Comparison of ENCODE assay signal across 1 cellular context in the genomic region with DNA sequence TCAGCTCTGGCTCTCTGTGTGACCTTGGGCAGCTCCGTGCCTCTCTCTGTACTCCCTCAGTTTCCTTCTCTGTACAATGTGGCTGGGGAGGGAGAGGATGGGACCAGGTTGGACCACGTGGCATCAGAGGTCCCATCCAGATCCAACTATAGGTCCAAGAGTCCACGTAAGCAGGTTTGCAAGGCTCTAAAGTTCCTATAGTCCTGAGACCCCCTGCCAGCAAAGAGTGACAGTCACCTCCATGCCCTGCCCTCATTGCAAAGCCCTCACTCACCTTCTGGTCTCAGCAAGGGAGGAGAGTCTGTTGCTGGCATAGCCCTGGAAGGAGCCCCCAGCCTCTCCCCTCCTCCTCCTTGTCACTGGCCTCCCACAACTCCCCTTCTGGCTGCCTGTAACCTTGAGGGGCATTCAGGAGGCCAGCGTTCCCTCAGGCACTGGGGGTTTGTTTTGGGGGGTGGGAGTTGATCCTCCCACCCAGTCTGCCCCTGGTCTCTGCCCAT.
TF ChIP-seq lines count a peak whose summit lies in the region.

No MANE protein-coding gene starts in this region.

TF ChIP-seq in HepG2, 621 proteins besides CTCF, POLR2A, EP300 and RAD21 (continued from another document):
- TF ChIP-seq, protein P1, sequence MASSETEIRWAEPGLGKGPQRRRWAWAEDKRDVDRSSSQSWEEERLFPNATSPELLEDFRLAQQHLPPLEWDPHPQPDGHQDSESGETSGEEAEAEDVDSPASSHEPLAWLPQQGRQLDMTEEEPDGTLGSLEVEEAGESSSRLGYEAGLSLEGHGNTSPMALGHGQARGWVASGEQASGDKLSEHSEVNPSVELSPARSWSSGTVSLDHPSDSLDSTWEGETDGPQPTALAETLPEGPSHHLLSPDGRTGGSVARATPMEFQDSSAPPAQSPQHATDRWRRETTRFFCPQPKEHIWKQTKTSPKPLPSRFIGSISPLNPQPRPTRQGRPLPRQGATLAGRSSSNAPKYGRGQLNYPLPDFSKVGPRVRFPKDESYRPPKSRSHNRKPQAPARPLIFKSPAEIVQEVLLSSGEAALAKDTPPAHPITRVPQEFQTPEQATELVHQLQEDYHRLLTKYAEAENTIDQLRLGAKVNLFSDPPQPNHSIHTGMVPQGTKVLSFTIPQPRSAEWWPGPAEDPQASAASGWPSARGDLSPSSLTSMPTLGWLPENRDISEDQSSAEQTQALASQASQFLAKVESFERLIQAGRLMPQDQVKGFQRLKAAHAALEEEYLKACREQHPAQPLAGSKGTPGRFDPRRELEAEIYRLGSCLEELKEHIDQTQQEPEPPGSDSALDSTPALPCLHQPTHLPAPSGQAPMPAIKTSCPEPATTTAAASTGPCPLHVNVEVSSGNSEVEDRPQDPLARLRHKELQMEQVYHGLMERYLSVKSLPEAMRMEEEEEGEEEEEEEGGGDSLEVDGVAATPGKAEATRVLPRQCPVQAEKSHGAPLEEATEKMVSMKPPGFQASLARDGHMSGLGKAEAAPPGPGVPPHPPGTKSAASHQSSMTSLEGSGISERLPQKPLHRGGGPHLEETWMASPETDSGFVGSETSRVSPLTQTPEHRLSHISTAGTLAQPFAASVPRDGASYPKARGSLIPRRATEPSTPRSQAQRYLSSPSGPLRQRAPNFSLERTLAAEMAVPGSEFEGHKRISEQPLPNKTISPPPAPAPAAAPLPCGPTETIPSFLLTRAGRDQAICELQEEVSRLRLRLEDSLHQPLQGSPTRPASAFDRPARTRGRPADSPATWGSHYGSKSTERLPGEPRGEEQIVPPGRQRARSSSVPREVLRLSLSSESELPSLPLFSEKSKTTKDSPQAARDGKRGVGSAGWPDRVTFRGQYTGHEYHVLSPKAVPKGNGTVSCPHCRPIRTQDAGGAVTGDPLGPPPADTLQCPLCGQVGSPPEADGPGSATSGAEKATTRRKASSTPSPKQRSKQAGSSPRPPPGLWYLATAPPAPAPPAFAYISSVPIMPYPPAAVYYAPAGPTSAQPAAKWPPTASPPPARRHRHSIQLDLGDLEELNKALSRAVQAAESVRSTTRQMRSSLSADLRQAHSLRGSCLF (CRISPR knock-in tag; IDR thresholded peaks at IDR 0.05; ENCODE audit: borderline replicate concordance): no peak
- TF ChIP-seq FOXA1 (IDR thresholded peaks at IDR 0.05) (no peak), FOXA1 (CRISPR knock-in tag; IDR thresholded peaks at IDR 0.05) (no peak), ATF7 (IDR thresholded peaks at IDR 0.05) (no peak), ATF7 (CRISPR knock-in tag; IDR thresholded peaks at IDR 0.05) (0 out of 2 replicates have a peak, but pooled peaks have one; percentile 4), TEAD2 (CRISPR knock-in tag; IDR thresholded peaks at IDR 0.05) (no peak), NFE2L2 (IDR thresholded peaks at IDR 0.05; ENCODE audit: low read length) (no peak), ZBTB38 (CRISPR knock-in tag; IDR thresholded peaks at IDR 0.05) (0 out of 2 replicates have a peak, but pooled peaks have one; percentile 37), POLR2AphosphoS2 (IDR thresholded peaks at IDR 0.05; ENCODE audit: low read depth, low read length) (no peak), MYC (CRISPR knock-in tag; IDR thresholded peaks at IDR 0.05; ENCODE audit: borderline replicate concordance) (0 out of 2 replicates have a peak, but pooled peaks have one; percentile 41), ZFP36L1 (CRISPR knock-in tag; IDR thresholded peaks at IDR 0.05) (no peak), EED (CRISPR knock-in tag; IDR thresholded peaks at IDR 0.05) (0 out of 2 replicates have a peak, but pooled peaks have one; percentile 55), NCOA5 (CRISPR knock-in tag; IDR thresholded peaks at IDR 0.05) (no peak), ZFY (CRISPR knock-in tag; IDR thresholded peaks at IDR 0.05) (0 out of 2 replicates have a peak, but pooled peaks have one; percentile 26), SOX13 (IDR thresholded peaks at IDR 0.05) (no peak), SOX13 (CRISPR knock-in tag; conservative IDR thresholded peaks at IDR 0.05 in 1 of 2, IDR thresholded peaks at IDR 0.05 in 1 of 2) (no peak), ZIK1 (CRISPR knock-in tag; IDR thresholded peaks at IDR 0.05; ENCODE audit: borderline replicate concordance, low read depth) (no peak), MXD4 (CRISPR knock-in tag; IDR thresholded peaks at IDR 0.05) (no peak), CENPX (CRISPR knock-in tag; IDR thresholded peaks at IDR 0.05) (no peak), ZNF660 (CRISPR knock-in tag; IDR thresholded peaks at IDR 0.05; ENCODE audit: borderline replicate concordance, low read depth) (no peak), EEA1 (CRISPR knock-in tag; IDR thresholded peaks at IDR 0.05; ENCODE audit: borderline replicate concordance) (no peak), ZFP82 (CRISPR knock-in tag; IDR thresholded peaks at IDR 0.05; ENCODE audit: borderline replicate concordance) (no peak), HMG20A (CRISPR knock-in tag; IDR thresholded peaks at IDR 0.05; ENCODE audit: borderline replicate concordance) (no peak), NCOA2 (CRISPR knock-in tag; IDR thresholded peaks at IDR 0.05) (no peak), XRCC5 (optimal IDR thresholded peaks at IDR 0.05; ENCODE audit: low read length) (peak; percentile 3), TCF12 (IDR thresholded peaks at IDR 0.05) (no peak), TCF12 (CRISPR knock-in tag; IDR thresholded peaks at IDR 0.05) (no peak), ZNF337 (CRISPR knock-in tag; IDR thresholded peaks at IDR 0.05; ENCODE audit: borderline replicate concordance, low read depth) (no peak)
- TF ChIP-seq, protein P2, sequence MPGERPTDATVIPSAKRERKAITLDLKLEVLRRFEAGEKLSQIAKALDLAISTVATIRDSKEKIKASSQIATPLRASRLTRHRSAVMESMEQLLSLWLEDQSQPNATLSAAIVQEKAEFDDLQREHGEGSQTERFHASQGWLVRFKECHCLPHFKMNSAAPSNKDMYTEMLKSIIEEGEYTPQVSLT (CRISPR knock-in tag; IDR thresholded peaks at IDR 0.05; ENCODE audit: borderline replicate concordance, low read depth): no peak
- TF ChIP-seq, protein P3, sequence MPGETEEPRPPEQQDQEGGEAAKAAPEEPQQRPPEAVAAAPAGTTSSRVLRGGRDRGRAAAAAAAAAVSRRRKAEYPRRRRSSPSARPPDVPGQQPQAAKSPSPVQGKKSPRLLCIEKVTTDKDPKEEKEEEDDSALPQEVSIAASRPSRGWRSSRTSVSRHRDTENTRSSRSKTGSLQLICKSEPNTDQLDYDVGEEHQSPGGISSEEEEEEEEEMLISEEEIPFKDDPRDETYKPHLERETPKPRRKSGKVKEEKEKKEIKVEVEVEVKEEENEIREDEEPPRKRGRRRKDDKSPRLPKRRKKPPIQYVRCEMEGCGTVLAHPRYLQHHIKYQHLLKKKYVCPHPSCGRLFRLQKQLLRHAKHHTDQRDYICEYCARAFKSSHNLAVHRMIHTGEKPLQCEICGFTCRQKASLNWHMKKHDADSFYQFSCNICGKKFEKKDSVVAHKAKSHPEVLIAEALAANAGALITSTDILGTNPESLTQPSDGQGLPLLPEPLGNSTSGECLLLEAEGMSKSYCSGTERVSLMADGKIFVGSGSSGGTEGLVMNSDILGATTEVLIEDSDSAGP (CRISPR knock-in tag; IDR thresholded peaks at IDR 0.05; ENCODE audit: borderline replicate concordance): 0 out of 2 replicates have a peak, but pooled peaks have one; percentile 1
- TF ChIP-seq, protein P4, sequence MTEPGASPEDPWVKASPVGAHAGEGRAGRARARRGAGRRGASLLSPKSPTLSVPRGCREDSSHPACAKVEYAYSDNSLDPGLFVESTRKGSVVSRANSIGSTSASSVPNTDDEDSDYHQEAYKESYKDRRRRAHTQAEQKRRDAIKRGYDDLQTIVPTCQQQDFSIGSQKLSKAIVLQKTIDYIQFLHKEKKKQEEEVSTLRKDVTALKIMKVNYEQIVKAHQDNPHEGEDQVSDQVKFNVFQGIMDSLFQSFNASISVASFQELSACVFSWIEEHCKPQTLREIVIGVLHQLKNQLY (CRISPR knock-in tag; IDR thresholded peaks at IDR 0.05): no peak
- TF ChIP-seq, protein P5, sequence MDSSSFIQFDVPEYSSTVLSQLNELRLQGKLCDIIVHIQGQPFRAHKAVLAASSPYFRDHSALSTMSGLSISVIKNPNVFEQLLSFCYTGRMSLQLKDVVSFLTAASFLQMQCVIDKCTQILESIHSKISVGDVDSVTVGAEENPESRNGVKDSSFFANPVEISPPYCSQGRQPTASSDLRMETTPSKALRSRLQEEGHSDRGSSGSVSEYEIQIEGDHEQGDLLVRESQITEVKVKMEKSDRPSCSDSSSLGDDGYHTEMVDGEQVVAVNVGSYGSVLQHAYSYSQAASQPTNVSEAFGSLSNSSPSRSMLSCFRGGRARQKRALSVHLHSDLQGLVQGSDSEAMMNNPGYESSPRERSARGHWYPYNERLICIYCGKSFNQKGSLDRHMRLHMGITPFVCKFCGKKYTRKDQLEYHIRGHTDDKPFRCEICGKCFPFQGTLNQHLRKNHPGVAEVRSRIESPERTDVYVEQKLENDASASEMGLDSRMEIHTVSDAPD (CRISPR knock-in tag; IDR thresholded peaks at IDR 0.05): no peak
- TF ChIP-seq, protein P6, sequence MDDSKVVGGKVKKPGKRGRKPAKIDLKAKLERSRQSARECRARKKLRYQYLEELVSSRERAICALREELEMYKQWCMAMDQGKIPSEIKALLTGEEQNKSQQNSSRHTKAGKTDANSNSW (CRISPR knock-in tag; IDR thresholded peaks at IDR 0.05; ENCODE audit: borderline replicate concordance): no peak
- TF ChIP-seq, protein P7, sequence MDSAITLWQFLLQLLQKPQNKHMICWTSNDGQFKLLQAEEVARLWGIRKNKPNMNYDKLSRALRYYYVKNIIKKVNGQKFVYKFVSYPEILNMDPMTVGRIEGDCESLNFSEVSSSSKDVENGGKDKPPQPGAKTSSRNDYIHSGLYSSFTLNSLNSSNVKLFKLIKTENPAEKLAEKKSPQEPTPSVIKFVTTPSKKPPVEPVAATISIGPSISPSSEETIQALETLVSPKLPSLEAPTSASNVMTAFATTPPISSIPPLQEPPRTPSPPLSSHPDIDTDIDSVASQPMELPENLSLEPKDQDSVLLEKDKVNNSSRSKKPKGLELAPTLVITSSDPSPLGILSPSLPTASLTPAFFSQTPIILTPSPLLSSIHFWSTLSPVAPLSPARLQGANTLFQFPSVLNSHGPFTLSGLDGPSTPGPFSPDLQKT (CRISPR knock-in tag; IDR thresholded peaks at IDR 0.05; ENCODE audit: borderline replicate concordance): no peak
- TF ChIP-seq, protein P8, sequence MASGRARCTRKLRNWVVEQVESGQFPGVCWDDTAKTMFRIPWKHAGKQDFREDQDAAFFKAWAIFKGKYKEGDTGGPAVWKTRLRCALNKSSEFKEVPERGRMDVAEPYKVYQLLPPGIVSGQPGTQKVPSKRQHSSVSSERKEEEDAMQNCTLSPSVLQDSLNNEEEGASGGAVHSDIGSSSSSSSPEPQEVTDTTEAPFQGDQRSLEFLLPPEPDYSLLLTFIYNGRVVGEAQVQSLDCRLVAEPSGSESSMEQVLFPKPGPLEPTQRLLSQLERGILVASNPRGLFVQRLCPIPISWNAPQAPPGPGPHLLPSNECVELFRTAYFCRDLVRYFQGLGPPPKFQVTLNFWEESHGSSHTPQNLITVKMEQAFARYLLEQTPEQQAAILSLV (CRISPR knock-in tag; IDR thresholded peaks at IDR 0.05; ENCODE audit: borderline replicate concordance): no peak
- TF ChIP-seq, protein P9, sequence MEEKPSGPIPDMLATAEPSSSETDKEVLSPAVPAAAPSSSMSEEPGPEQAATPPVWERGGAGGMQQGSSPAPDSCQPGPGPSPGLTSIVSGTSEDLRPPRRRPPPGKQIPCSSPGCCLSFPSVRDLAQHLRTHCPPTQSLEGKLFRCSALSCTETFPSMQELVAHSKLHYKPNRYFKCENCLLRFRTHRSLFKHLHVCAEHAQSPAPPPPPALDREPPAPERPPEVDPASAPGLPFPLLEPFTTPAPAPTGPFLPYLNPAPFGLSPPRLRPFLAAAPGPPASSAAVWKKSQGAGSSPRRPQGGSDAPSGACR (CRISPR knock-in tag; IDR thresholded peaks at IDR 0.05): no peak
- TF ChIP-seq, protein P10, sequence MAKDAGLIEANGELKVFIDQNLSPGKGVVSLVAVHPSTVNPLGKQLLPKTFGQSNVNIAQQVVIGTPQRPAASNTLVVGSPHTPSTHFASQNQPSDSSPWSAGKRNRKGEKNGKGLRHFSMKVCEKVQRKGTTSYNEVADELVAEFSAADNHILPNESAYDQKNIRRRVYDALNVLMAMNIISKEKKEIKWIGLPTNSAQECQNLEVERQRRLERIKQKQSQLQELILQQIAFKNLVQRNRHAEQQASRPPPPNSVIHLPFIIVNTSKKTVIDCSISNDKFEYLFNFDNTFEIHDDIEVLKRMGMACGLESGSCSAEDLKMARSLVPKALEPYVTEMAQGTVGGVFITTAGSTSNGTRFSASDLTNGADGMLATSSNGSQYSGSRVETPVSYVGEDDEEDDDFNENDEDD (CRISPR knock-in tag; IDR thresholded peaks at IDR 0.05; ENCODE audit: borderline replicate concordance): no peak
TF ChIP-seq in HepG2: peak in this region for 27.
